In genomic region chr10:112448903-112449302, GRCh38 we compare ENCODE assay signal across 16 cellular contexts. TPM values are rescaled to one million over a fixed set of nuclear protein-coding genes. Genes with fewer than 3 reads are reported as not detected.
A peak's percentile ranks its signal among the peaks of the same experiment; 100 is the strongest.
DNase-seq lines count a peak whose midpoint lies in the region; ATAC-seq and TF ChIP-seq lines count a peak whose summit lies in the region.
"Had no signal": no experiment of that assay in that cellular context is flagged by ENCODE, and none has a peak within 500 bp of the region (broad histone marks: within the 10 kb centered on the region; RNA-seq: fewer than 3 reads in every experiment).

No MANE protein-coding gene starts in this region.

- no peak overlapping the region for H3K27ac ChIP-seq in breast epithelium
- no peak overlapping the region for H3K27ac ChIP-seq in MM.1S (ENCODE audit: low read length)
- H3K27ac ChIP-seq in caudate nucleus (ENCODE audit: low read depth, low read length) = no peak overlapping the region
- H3K27ac ChIP-seq: adrenal gland had no signal

- no peak for ATAC-seq in central memory CD8-positive, alpha-beta T cell (replicated peaks; ENCODE audit: extremely low read depth, poor library complexity, severe bottlenecking)
- no peak for ATAC-seq in GM19351 (IDR thresholded peaks at IDR 0.05; ENCODE audit: unreplicated experiment)

- H3K36me3 ChIP-seq in breast epithelium (no peaks in the 10 kb centered on the region), MM.1S (replicated peaks; ENCODE audit: insufficient read depth, low read length) (no peaks in the 10 kb centered on the region)

- CTCF ChIA-PET in MCF 10A (lab: Yijun Ruan, JAX) = interaction anchor here (0.7 to 2.4 kb wide), 5 partner anchors 14 to 1407 kb away, joined by 3 to 10 read pairs (median 3); no protein-coding TSS in a partner anchor

- H3F3A ChIP-seq in MM.1S (ENCODE audit: insufficient read depth, low read length) = no peaks in the 10 kb centered on the region

- TF ChIP-seq CTCF in MCF 10A (IDR thresholded peaks at IDR 0.05; ENCODE audit: unreplicated experiment) = no peak
- TF ChIP-seq CTCF in breast epithelium (IDR thresholded peaks at IDR 0.05) = no peak
- TF ChIP-seq CTCF in MM.1S (IDR thresholded peaks at IDR 0.05; ENCODE audit: low read length) = no peak

- H3K79me2 ChIP-seq in MM.1S (ENCODE audit: low read length) = peaks cover 58% of the 10 kb centered on the region

- no peaks in the 10 kb centered on the region for H4K20me1 ChIP-seq in MM.1S (ENCODE audit: insufficient read depth, low read length)

- no peak overlapping the region for H3K9ac ChIP-seq in MM.1S (ENCODE audit: low read length)

- peaks cover 16% of the 10 kb centered on the region for H3K36me3 Mint-ChIP-seq in MCF 10A (ENCODE audit: insufficient read depth, unreplicated experiment)
- peaks cover 17% of the 10 kb centered on the region for H3K36me3 Mint-ChIP-seq in central memory CD8-positive, alpha-beta T cell (ENCODE audit: insufficient read depth)

- no peak for TF ChIP-seq POLR2A in breast epithelium (IDR thresholded peaks at IDR 0.05)

- no peaks in the 10 kb centered on the region for H3K4me1 ChIP-seq in breast epithelium
- H3K4me1 ChIP-seq in MM.1S (ENCODE audit: low read length) = peaks cover 6% of the 10 kb centered on the region; the same call in 1 of the 2 replicates

- H3K4me3 ChIP-seq in breast epithelium (no peak overlapping the region), MM.1S (ENCODE audit: low read length) (no peak overlapping the region)
- H3K4me3 ChIP-seq: adrenal gland had no signal

- no peaks in the 10 kb centered on the region for H3K27me3 Mint-ChIP-seq in MCF 10A (ENCODE audit: insufficient read depth, unreplicated experiment)
- no peaks in the 10 kb centered on the region for H3K27me3 Mint-ChIP-seq in central memory CD8-positive, alpha-beta T cell

- BruUV-seq in MCF 10A (replicated peaks; lab: Mats Ljungman, UMichigan) = no TSS peak

- H3K9me3 Mint-ChIP-seq in MCF 10A (ENCODE audit: unreplicated experiment) = no peaks in the 10 kb centered on the region
- no peaks in the 10 kb centered on the region for H3K9me3 Mint-ChIP-seq in central memory CD8-positive, alpha-beta T cell

- no peaks in the 10 kb centered on the region for H3K9me3 ChIP-seq in breast epithelium
- no peaks in the 10 kb centered on the region for H3K9me3 ChIP-seq in MM.1S (replicated peaks; ENCODE audit: insufficient read depth, low read length)
- H3K9me3 ChIP-seq: adrenal gland, SK-N-SH had no signal

- no peaks in the 10 kb centered on the region for H3K9me2 ChIP-seq in MM.1S (replicated peaks; ENCODE audit: insufficient read depth, low read length)
- H3K9me2 ChIP-seq: SK-N-SH had no signal

- POLR2A ChIA-PET in MCF 10A (lab: Yijun Ruan, JAX) = interaction anchor here (0.8 to 1.6 kb wide), 3 partner anchors 14 to 265 kb away, joined by 3 to 4 read pairs (median 4); no protein-coding TSS in a partner anchor

- H2AFZ ChIP-seq in MM.1S (ENCODE audit: low read length) = no peak overlapping the region

- H3K27me3 ChIP-seq in breast epithelium (no peaks in the 10 kb centered on the region), MM.1S (replicated peaks; ENCODE audit: insufficient read depth, low read length) (no peaks in the 10 kb centered on the region)
- H3K27me3 ChIP-seq: adrenal gland had no signal

- peaks cover 14% of the 10 kb centered on the region for H3K4me1 Mint-ChIP-seq in MCF 10A (ENCODE audit: insufficient read depth, unreplicated experiment)
- peaks cover 33% of the 10 kb centered on the region for H3K4me1 Mint-ChIP-seq in central memory CD8-positive, alpha-beta T cell

- peak overlapping the region; percentile 95 for H3K4me3 Mint-ChIP-seq in MCF 10A (ENCODE audit: unreplicated experiment)
- peak overlapping the region; percentile 90 for H3K4me3 Mint-ChIP-seq in central memory CD8-positive, alpha-beta T cell

- H3K27ac Mint-ChIP-seq in MCF 10A (ENCODE audit: low read depth, unreplicated experiment) = no peak overlapping the region
- H3K27ac Mint-ChIP-seq in central memory CD8-positive, alpha-beta T cell (ENCODE audit: low read depth) = peak overlapping the region; percentile 72

- H3K4me2 ChIP-seq in MM.1S (ENCODE audit: low read depth, low read length) = no peak overlapping the region

- DNase-seq in MCF 10A (ENCODE audit: unreplicated experiment) = no peak
- no peak for DNase-seq in breast epithelium (ENCODE audit: low spot score in 2 of 2)
- peak; percentile 20 for DNase-seq in NOMO-1 treated with dmso at 0.1 percent for 144 hours (lab: John Stamatoyannopoulos, UW; ENCODE audit: unreplicated experiment)
- no peak for DNase-seq in central memory CD8-positive, alpha-beta T cell (ENCODE audit: low spot score in 2 of 2)
- DNase-seq in MM.1S = no peak
- DNase-seq in caudate nucleus (lab: John Stamatoyannopoulos, UW) = no peak
- DNase-seq in SKM-1 (lab: John Stamatoyannopoulos, UW; ENCODE audit: unreplicated experiment) = no peak
- DNase-seq: activated CD4-positive, alpha-beta T cell treated with anti-CD3 and anti-CD28 coated beads for 48 hours; adrenal gland; cortex of kidney; NCI-H2029 treated with DMSO at 0.1 percent for 48 hours; NCI-H774; posterior cingulate gyrus; SK-N-SH; stimulated activated CD4-positive, alpha-beta T cell treated with anti-CD3 and anti-CD28 coated beads, Interleukin-15, amount 100 ng/mL, for 24 hours had no signal

- intact Hi-C loops in MCF 10A (cut with micrococcal nuclease) (no loop called here), breast epithelium (cut with DNase I; ENCODE audit: low total_unique reads) (no loop called here)

RNA-seq across cellular contexts. Expression of gene VTI1A, which starts 1.9 kb away (rescaled TPM):
- total RNA-seq in MCF 10A (2022) (44.4 and 58.1 TPM in 2 replicates), breast epithelium (10 to 100 TPM; 53.7 to 65.6 (median 59.2) TPM)

RNA-seq across cellular contexts. Expression of gene ZDHHC6, which starts 2.2 kb away (rescaled TPM):
- total RNA-seq in MCF 10A (2022) = 25.9 and 26.3 TPM in 2 replicates
- 10 to 100 TPM; 27.4 to 34.5 (median 32.1) TPM for total RNA-seq in breast epithelium
